ENCODE assay signal across 1 cellular context in the genomic region with DNA sequence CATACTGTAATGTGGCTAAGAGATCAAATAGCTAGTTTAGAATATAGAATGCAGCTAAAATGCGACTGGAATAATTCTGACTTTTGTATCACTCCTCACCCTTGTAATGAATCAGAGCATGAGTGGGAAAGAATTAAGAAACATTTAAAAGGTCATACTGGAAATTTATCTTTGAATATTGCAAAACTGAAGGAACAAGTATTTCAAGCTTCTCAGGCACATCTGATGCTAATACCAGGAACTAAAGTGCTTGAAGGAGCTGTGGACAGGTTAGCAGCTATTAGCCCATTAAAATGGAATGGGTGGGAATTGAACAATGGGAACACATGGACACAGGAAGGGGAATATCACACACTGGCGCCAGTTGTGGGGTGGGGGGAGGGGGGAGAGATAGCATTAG.
TF ChIP-seq lines count a peak whose summit lies in the region.

No MANE protein-coding gene starts in this region.

TF ChIP-seq in WTC11, 78 proteins besides CTCF, POLR2A, EP300 and RAD21 (continued from another document):
- TF ChIP-seq, protein P1, sequence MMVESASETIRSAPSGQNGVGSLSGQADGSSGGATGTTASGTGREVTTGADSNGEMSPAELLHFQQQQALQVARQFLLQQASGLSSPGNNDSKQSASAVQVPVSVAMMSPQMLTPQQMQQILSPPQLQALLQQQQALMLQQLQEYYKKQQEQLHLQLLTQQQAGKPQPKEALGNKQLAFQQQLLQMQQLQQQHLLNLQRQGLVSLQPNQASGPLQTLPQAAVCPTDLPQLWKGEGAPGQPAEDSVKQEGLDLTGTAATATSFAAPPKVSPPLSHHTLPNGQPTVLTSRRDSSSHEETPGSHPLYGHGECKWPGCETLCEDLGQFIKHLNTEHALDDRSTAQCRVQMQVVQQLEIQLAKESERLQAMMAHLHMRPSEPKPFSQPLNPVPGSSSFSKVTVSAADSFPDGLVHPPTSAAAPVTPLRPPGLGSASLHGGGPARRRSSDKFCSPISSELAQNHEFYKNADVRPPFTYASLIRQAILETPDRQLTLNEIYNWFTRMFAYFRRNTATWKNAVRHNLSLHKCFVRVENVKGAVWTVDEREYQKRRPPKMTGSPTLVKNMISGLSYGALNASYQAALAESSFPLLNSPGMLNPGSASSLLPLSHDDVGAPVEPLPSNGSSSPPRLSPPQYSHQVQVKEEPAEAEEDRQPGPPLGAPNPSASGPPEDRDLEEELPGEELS (CRISPR knock-in tag; IDR thresholded peaks at IDR 0.05) = no peak
- no peak for TF ChIP-seq ZNF281 (CRISPR knock-in tag; IDR thresholded peaks at IDR 0.05)
- TF ChIP-seq, protein P2, sequence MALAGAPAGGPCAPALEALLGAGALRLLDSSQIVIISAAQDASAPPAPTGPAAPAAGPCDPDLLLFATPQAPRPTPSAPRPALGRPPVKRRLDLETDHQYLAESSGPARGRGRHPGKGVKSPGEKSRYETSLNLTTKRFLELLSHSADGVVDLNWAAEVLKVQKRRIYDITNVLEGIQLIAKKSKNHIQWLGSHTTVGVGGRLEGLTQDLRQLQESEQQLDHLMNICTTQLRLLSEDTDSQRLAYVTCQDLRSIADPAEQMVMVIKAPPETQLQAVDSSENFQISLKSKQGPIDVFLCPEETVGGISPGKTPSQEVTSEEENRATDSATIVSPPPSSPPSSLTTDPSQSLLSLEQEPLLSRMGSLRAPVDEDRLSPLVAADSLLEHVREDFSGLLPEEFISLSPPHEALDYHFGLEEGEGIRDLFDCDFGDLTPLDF (CRISPR knock-in tag; IDR thresholded peaks at IDR 0.05) = no peak
